15 cellular contexts compared by ENCODE assay signal in genomic region chr1:155048449-155049334, GRCh38. TPM values are rescaled to one million over a fixed set of nuclear protein-coding genes. Genes with fewer than 3 reads are reported as not detected.
DNase-seq lines count a peak whose midpoint lies in the region; TF ChIP-seq lines count a peak whose summit lies in the region.
"Had no signal": no experiment of that assay in that cellular context is flagged by ENCODE, and none has a peak within 500 bp of the region (broad histone marks: within the 10 kb centered on the region; RNA-seq: fewer than 3 reads in every experiment).

No MANE protein-coding gene starts in this region.

- H3K27me3 ChIP-seq in neural progenitor cell: peaks cover 20% of the 10 kb centered on the region
- no peaks in the 10 kb centered on the region for H3K27me3 ChIP-seq in hepatocyte
- H3K27me3 ChIP-seq: BLaER1 treated with 17β-estradiol and CSF1 and Interleukin-3, amounts not matched to agents 10 nM and 100 nM had no signal

- DNase-seq in NCI-H82 (lab: John Stamatoyannopoulos, UW) (peak; percentile 42), NCI-H82 treated with DMSO at 0.1 percent for 48 hours (lab: John Stamatoyannopoulos, UW; ENCODE audit: unreplicated experiment) (no peak), endothelial cell (ENCODE audit: low spot score) (no peak), neural progenitor cell (ENCODE audit: low spot score) (no peak), LoVo (ENCODE audit: low spot score) (no peak), amniotic stem cell (lab: John Stamatoyannopoulos, UW) (no peak), hepatocyte (ENCODE audit: low spot score) (no peak)
- DNase-seq: 8988T, COR-L47, NCI-H1048, NCI-H146, NCI-H2227 treated with DMSO at 0.1 percent for 48 hours, NCI-H526 had no signal

- H3K4me1 ChIP-seq in neural progenitor cell (peaks cover 20% of the 10 kb centered on the region), hepatocyte (ENCODE audit: insufficient read depth) (peaks cover 25% of the 10 kb centered on the region)

- H3K27ac Mint-ChIP-seq in endothelial cell (ENCODE audit: unreplicated experiment): peak overlapping the region; percentile 96
- H3K27ac Mint-ChIP-seq in neural progenitor cell: no peak overlapping the region

- TF ChIP-seq CTCF in VCaP (conservative IDR thresholded peaks at IDR 0.05): no peak
- TF ChIP-seq CTCF in endothelial cell (IDR thresholded peaks at IDR 0.05; ENCODE audit: unreplicated experiment): no peak
- no peak for TF ChIP-seq CTCF in neural progenitor cell (IDR thresholded peaks at IDR 0.05)
- no peak for TF ChIP-seq CTCF in hepatocyte (IDR thresholded peaks at IDR 0.05; ENCODE audit: poor library complexity)

- H3K4me3 Mint-ChIP-seq in endothelial cell (ENCODE audit: unreplicated experiment) (no peak overlapping the region), neural progenitor cell (peak overlapping the region; percentile 90)

- H3K9me3 ChIP-seq in neural progenitor cell (ENCODE audit: low read depth) (no peaks in the 10 kb centered on the region), hepatocyte (ENCODE audit: low read depth) (no peaks in the 10 kb centered on the region)
- H3K9me3 ChIP-seq: BLaER1 treated with 17β-estradiol and CSF1 and Interleukin-3, amounts not matched to agents 10 nM and 100 nM had no signal

- no peaks in the 10 kb centered on the region for H3K9me2 ChIP-seq in hepatocyte (replicated peaks; ENCODE audit: insufficient read depth)

- H2AFZ ChIP-seq in neural progenitor cell (replicated peaks): no peak overlapping the region
- no peak overlapping the region for H2AFZ ChIP-seq in hepatocyte

- H3K27ac ChIP-seq in VCaP: peak overlapping the region; percentile 92
- no peak overlapping the region for H3K27ac ChIP-seq in neural progenitor cell
- no peak overlapping the region for H3K27ac ChIP-seq in hepatocyte
- H3K27ac ChIP-seq: BLaER1 treated with 17β-estradiol and CSF1 and Interleukin-3, amounts not matched to agents 10 nM and 100 nM had no signal

- H3K4me1 Mint-ChIP-seq in endothelial cell (ENCODE audit: unreplicated experiment): peaks cover 70% of the 10 kb centered on the region
- peaks cover 62% of the 10 kb centered on the region for H3K4me1 Mint-ChIP-seq in neural progenitor cell

- H3K27me3 Mint-ChIP-seq in endothelial cell (ENCODE audit: unreplicated experiment): peaks cover 20% of the 10 kb centered on the region
- H3K27me3 Mint-ChIP-seq in neural progenitor cell (ENCODE audit: insufficient read depth, low read depth): peaks cover 10% of the 10 kb centered on the region

- H3K79me2 ChIP-seq in neural progenitor cell (ENCODE audit: low read depth) (no peaks in the 10 kb centered on the region), hepatocyte (no peaks in the 10 kb centered on the region)

- H3K9ac ChIP-seq in neural progenitor cell: no peak overlapping the region

- H3K4me2 ChIP-seq in neural progenitor cell (no peak overlapping the region), hepatocyte (no peak overlapping the region)

- no peaks in the 10 kb centered on the region for H3K9me3 Mint-ChIP-seq in endothelial cell (ENCODE audit: unreplicated experiment)
- H3K9me3 Mint-ChIP-seq in neural progenitor cell: no peaks in the 10 kb centered on the region

- H3F3A ChIP-seq in neural progenitor cell (ENCODE audit: low read depth): peaks cover 25% of the 10 kb centered on the region

- H3K36me3 Mint-ChIP-seq in endothelial cell (ENCODE audit: low read depth, unreplicated experiment): peaks cover 17% of the 10 kb centered on the region
- H3K36me3 Mint-ChIP-seq in neural progenitor cell: no peaks in the 10 kb centered on the region

- no peak overlapping the region for H3K4me3 ChIP-seq in neural progenitor cell
- no peak overlapping the region for H3K4me3 ChIP-seq in hepatocyte
- H3K4me3 ChIP-seq: BLaER1 treated with 17β-estradiol and CSF1 and Interleukin-3, amounts not matched to agents 10 nM and 100 nM had no signal

- 83% methylated on average over 8 of the region's 8 CpGs for WGBS in hepatocyte (ENCODE audit: low lambda C conversion rate, missing lambda C conversion rate)

- H4K20me1 ChIP-seq in neural progenitor cell (ENCODE audit: low read depth) (peaks cover 16% of the 10 kb centered on the region), hepatocyte (ENCODE audit: insufficient read depth, poor library complexity, severe bottlenecking) (no peaks in the 10 kb centered on the region)

- H3K36me3 ChIP-seq in neural progenitor cell: no peaks in the 10 kb centered on the region
- no peaks in the 10 kb centered on the region for H3K36me3 ChIP-seq in hepatocyte (replicated peaks; ENCODE audit: insufficient read depth, low read depth)

RNA-seq across cellular contexts. Expression of gene ADAM15, which starts 2.4 kb away (rescaled TPM):
- total RNA-seq in endothelial cell (ENCODE audit: unreplicated experiment) (382 TPM), neural progenitor cell (ENCODE audit: low replicate concordance) (15.7 and 44.9 TPM in 2 replicates), hepatocyte (44.8 and 55.7 TPM in 2 replicates)
- 108 and 117 TPM in 2 replicates for polyA plus RNA-seq in hepatocyte

RNA-seq across cellular contexts. Expression of gene EFNA4, which starts 14.8 kb away (rescaled TPM):
- total RNA-seq in endothelial cell (ENCODE audit: unreplicated experiment) (25.2 TPM), neural progenitor cell (ENCODE audit: low replicate concordance) (10.7 and 18.4 TPM in 2 replicates), hepatocyte (20.5 and 21.3 TPM in 2 replicates)
- polyA plus RNA-seq in hepatocyte: 16.3 and 18.1 TPM in 2 replicates

RNA-seq across cellular contexts. Expression of gene DCST1, which starts 15.1 kb away (rescaled TPM):
- total RNA-seq in endothelial cell (ENCODE audit: unreplicated experiment): not detected
- not detected in 2 replicates for total RNA-seq in neural progenitor cell (ENCODE audit: low replicate concordance)
- total RNA-seq in hepatocyte: 0.60 TPM in 1 of 2 replicates, not detected in the other
- 0.12 TPM in 1 of 2 replicates, not detected in the other for polyA plus RNA-seq in hepatocyte

RNA-seq across cellular contexts. Expression of gene DCST2, which starts 15.1 kb away (rescaled TPM):
- total RNA-seq in endothelial cell (ENCODE audit: unreplicated experiment) (2.8 TPM), neural progenitor cell (ENCODE audit: low replicate concordance) (1.8 and 2.0 TPM in 2 replicates), hepatocyte (0.04 and 1.6 TPM in 2 replicates)
- 0.40 and 0.47 TPM in 2 replicates for polyA plus RNA-seq in hepatocyte

RNA-seq across cellular contexts. Expression of gene EFNA3, which starts 29.9 kb away (rescaled TPM):
- total RNA-seq in endothelial cell (ENCODE audit: unreplicated experiment) (9.6 TPM), neural progenitor cell (ENCODE audit: low replicate concordance) (4.0 and 9.6 TPM in 2 replicates), hepatocyte (4.0 and 5.5 TPM in 2 replicates)
- 10.3 and 13.1 TPM in 2 replicates for polyA plus RNA-seq in hepatocyte
